Comparison of ENCODE assay signal across 18 cellular contexts in genomic region chr1:16252912-16253311, GRCh38.
"Had no signal": no experiment of that assay in that cellular context is flagged by ENCODE, and none has a peak within 500 bp of the region (broad histone marks: within the 10 kb centered on the region; RNA-seq: fewer than 3 reads in every experiment).

No MANE protein-coding gene starts in this region.

- ATAC-seq: effector memory CD8-positive, alpha-beta T cell; heart left ventricle; left lobe of liver had no signal

- DNase-seq: activated B cell treated with CpG ODN at 0.5 μM for 24 hours; activated CD4-positive, alpha-beta memory T cell treated with anti-CD3 and anti-CD28 coated beads for 36 hours; activated CD4-positive, alpha-beta T cell treated with anti-CD3 and anti-CD28 coated beads for 4 hours; activated naive CD4-positive, alpha-beta T cell treated with anti-CD3 and anti-CD28 coated beads, Interleukin-2, amount 50 U/mL, for 16 hours; activated T-cell treated with anti-CD3 and anti-CD28 coated beads for 4 hours; dermis blood vessel endothelial cell; effector memory CD8-positive, alpha-beta T cell; heart left ventricle; kidney; nephron progenitor cell; nucleus accumbens; sigmoid colon; spleen; stimulated activated naive CD4-positive, alpha-beta T cell had no signal

- H3K4me3 Mint-ChIP-seq: activated B cell treated with CpG ODN at 0.5 μM for 24 hours; activated CD4-positive, alpha-beta memory T cell treated with anti-CD3 and anti-CD28 coated beads for 36 hours; effector memory CD8-positive, alpha-beta T cell; nephron progenitor cell had no signal

- H3K9me3 ChIP-seq: heart left ventricle, sigmoid colon, spleen, tibial nerve, vagina had no signal

- H3K27me3 ChIP-seq: heart left ventricle, sigmoid colon, spleen, tibial nerve, vagina had no signal

- H3K4me3 ChIP-seq: heart left ventricle, sigmoid colon, spleen, tibial nerve, vagina had no signal

- H3K27ac Mint-ChIP-seq: activated B cell treated with CpG ODN at 0.5 μM for 24 hours; activated CD4-positive, alpha-beta memory T cell treated with anti-CD3 and anti-CD28 coated beads for 36 hours; activated T-helper 2 cell treated with anti-CD3 and anti-CD28 coated beads, Interferon-gamma antibody, Interleukin-2, Interleukin-4, amounts not matched to agents 10 μg/mL and 5 μg/mL and 100 μg/mL, durations not matched to agents 14 hours and 24 hours and 36 hours; nephron progenitor cell had no signal

- H3K27ac ChIP-seq: spleen had no signal

- H3K9me3 Mint-ChIP-seq: activated B cell treated with CpG ODN at 0.5 μM for 24 hours; activated CD4-positive, alpha-beta memory T cell treated with anti-CD3 and anti-CD28 coated beads for 36 hours; activated T-helper 2 cell treated with anti-CD3 and anti-CD28 coated beads, Interferon-gamma antibody, Interleukin-2, Interleukin-4, amounts not matched to agents 10 μg/mL and 5 μg/mL and 100 μg/mL, durations not matched to agents 14 hours and 24 hours and 36 hours; effector memory CD8-positive, alpha-beta T cell; nephron progenitor cell had no signal

- H3K27me3 Mint-ChIP-seq: activated B cell treated with CpG ODN at 0.5 μM for 24 hours; activated CD4-positive, alpha-beta memory T cell treated with anti-CD3 and anti-CD28 coated beads for 36 hours; effector memory CD8-positive, alpha-beta T cell had no signal
